15 cellular contexts compared by ENCODE assay signal in the genomic region with DNA sequence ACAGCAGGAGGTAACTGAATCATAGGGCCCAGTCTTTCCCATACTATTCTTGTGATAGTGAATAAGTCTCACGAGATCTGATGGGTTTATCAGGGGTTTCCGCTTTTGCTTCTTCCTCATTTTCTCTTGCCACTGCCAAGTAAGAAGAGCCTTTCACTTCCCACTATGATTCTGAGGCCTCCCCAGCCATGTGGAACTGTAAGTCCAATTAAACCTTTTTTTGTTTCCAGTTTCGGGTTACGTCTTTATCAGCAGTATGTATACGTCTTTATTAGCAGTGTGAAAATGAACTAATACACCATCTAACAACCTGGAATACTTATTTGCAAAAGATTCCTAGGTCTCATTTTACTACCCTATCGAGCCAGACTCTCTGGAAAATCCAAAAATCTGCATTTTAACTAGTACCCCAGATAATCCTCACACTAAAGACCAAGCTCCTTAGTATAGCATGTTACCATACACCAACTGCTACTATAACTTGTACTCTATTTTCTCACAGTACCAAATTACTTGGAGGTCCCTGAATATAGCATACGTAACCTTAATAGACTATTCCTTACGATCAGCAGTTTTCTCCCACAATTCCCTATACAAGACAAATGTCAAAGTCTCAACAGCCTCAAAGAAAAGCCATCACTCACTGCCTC. TPM values are rescaled to one million over a fixed set of nuclear protein-coding genes. Genes with fewer than 3 reads are reported as not detected.
DNase-seq lines count a peak whose midpoint lies in the region; ATAC-seq and TF ChIP-seq lines count a peak whose summit lies in the region.
"Had no signal": no experiment of that assay in that cellular context is flagged by ENCODE, and none has a peak within 500 bp of the region (broad histone marks: within the 10 kb centered on the region; RNA-seq: fewer than 3 reads in every experiment).

No MANE protein-coding gene starts in this region.

- H3K36me3 ChIP-seq in gastrocnemius medialis, result peaks cover 0 to 6% of the 10 kb centered on the region in 2 donors

- intact Hi-C loops in gastrocnemius medialis (cut with DNase I; ENCODE audit: low total_unique reads), result no loop called here

- H3K4me1 ChIP-seq in gastrocnemius medialis, result peaks cover 31 to 44% of the 10 kb centered on the region in 2 donors

- no peak overlapping the region for H3K4me3 ChIP-seq in gastrocnemius medialis

- H3K9me3 ChIP-seq in gastrocnemius medialis, result no peaks in the 10 kb centered on the region

- peaks cover 8% of the 10 kb centered on the region for H3K36me3 Mint-ChIP-seq in natural killer cell treated with Interleukin-12 subunit alpha and Interleukin-12 subunit beta and Interleukin-15 and Interleukin-18, amount 100 ng/mL, for 72 hours

- no peaks in the 10 kb centered on the region for H3K27me3 Mint-ChIP-seq in natural killer cell treated with Interleukin-12 subunit alpha and Interleukin-12 subunit beta and Interleukin-15 and Interleukin-18, amount 100 ng/mL, for 72 hours

- H3K4me3 Mint-ChIP-seq in natural killer cell treated with Interleukin-12 subunit alpha and Interleukin-12 subunit beta and Interleukin-15 and Interleukin-18, amount 100 ng/mL, for 72 hours, result no peak overlapping the region

- peak in 1 of 2 donors; percentile 9 for TF ChIP-seq POLR2A in gastrocnemius medialis (IDR thresholded peaks at IDR 0.05)

- no peaks in the 10 kb centered on the region for H3K9me3 Mint-ChIP-seq in natural killer cell treated with Interleukin-12 subunit alpha and Interleukin-12 subunit beta and Interleukin-15 and Interleukin-18, amount 100 ng/mL, for 72 hours

- TF ChIP-seq CTCF in gastrocnemius medialis (IDR thresholded peaks at IDR 0.05 in 4 of 5, conservative IDR thresholded peaks at IDR 0.05 in 1 of 5), result no peak

- DNase-seq in SK-MEL-5 (ENCODE audit: low read depth, low spot score) (peak; percentile 43), gastrocnemius medialis (no peak), NCI-H446 treated with DMSO at 0.1 percent for 48 hours (lab: John Stamatoyannopoulos, UW) (no peak), amygdala (lab: John Stamatoyannopoulos, UW) (no peak), putamen (ENCODE audit: low spot score) (no peak)
- DNase-seq in natural killer cell treated with Interleukin-12 subunit alpha and Interleukin-12 subunit beta and Interleukin-15 and Interleukin-18, amount 100 ng/mL, for 72 hours (ENCODE audit: low spot score), result no peak
- DNase-seq: activated CD4-positive, CD25-positive, alpha-beta regulatory T cell treated with anti-CD3 and anti-CD28 coated beads, Interleukin-2, amount 50 U/mL, for 72 hours; activated gamma-delta T cell treated with Interleukin-2 at 50 U/mL for 16 hours; DMS 273 treated with DMSO at 0.1 percent for 48 hours; foreskin melanocyte; left cardiac atrium; NCI-H2081; RPMI8226 had no signal

- H3K27ac Mint-ChIP-seq in natural killer cell treated with Interleukin-12 subunit alpha and Interleukin-12 subunit beta and Interleukin-15 and Interleukin-18, amount 100 ng/mL, for 72 hours, result no peak overlapping the region

- in situ Hi-C loops in SK-MEL-5 (cut with HindIII; ENCODE audit: low pct_unique_long_range_greater_than_20kb, low sequenced_read_pairs) (no loop called here), gastrocnemius medialis (cut with MboI; ENCODE audit: low sequenced_read_pairs in 4 of 4) (no loop called here)

- H3K4me1 Mint-ChIP-seq in natural killer cell treated with Interleukin-12 subunit alpha and Interleukin-12 subunit beta and Interleukin-15 and Interleukin-18, amount 100 ng/mL, for 72 hours (ENCODE audit: low read depth in 2 of 2), result peaks cover 27 to 33% of the 10 kb centered on the region in 2 donors

- no peaks in the 10 kb centered on the region for H3K27me3 ChIP-seq in gastrocnemius medialis

- peak overlapping the region; percentile 59 to 91 (median 86) for H3K27ac ChIP-seq in gastrocnemius medialis

- ATAC-seq in GM19328 (IDR thresholded peaks at IDR 0.05; ENCODE audit: unreplicated experiment), result peak; percentile 41
- ATAC-seq in HG02973 (IDR thresholded peaks at IDR 0.05; ENCODE audit: unreplicated experiment), result peak; percentile 49
- no peak for ATAC-seq in gastrocnemius medialis
- ATAC-seq in natural killer cell treated with Interleukin-12 subunit alpha and Interleukin-12 subunit beta and Interleukin-15 and Interleukin-18, amount 100 ng/mL, for 72 hours, result no peak

RNA-seq across cellular contexts. Expression of a gene that starts 11.4 kb away (rescaled TPM):
- total RNA-seq in SK-MEL-5 (2014; rRNA removed; shearing (Covaris generic)), result 32.0 and 35.2 TPM in 2 replicates
- 18.5 and 25.1 TPM in 2 replicates for polyA plus RNA-seq in SK-MEL-5 (2015; cell fraction: cytosol; rRNA removed)
- 9.3 and 9.6 TPM in 2 replicates for polyA plus RNA-seq in SK-MEL-5 (2015; cell fraction: nucleus; rRNA removed)
- 10 to 100 TPM; 20.4 to 38.3 (median 33.2) TPM for total RNA-seq in gastrocnemius medialis
- total RNA-seq in natural killer cell treated with Interleukin-12 subunit alpha and Interleukin-12 subunit beta and Interleukin-15 and Interleukin-18, amount 100 ng/mL, for 72 hours, result 10 to 100 TPM; 17.2 to 31.5 TPM

Comparison
In these comparisons a context has a peak if more than half of its experiments do, and no peak if none do; other contexts are left out.
1. ATAC-seq: peak in GM19328 (single experiment) and HG02973 (single experiment); none in gastrocnemius medialis (0 of 2) and natural killer cell treated with Interleukin-12 subunit alpha and Interleukin-12 subunit beta and Interleukin-15 and Interleukin-18, amount 100 ng/mL, for 72 hours (0 of 2).